Comparison of ENCODE assay signal across 8 cellular contexts in the genomic region with DNA sequence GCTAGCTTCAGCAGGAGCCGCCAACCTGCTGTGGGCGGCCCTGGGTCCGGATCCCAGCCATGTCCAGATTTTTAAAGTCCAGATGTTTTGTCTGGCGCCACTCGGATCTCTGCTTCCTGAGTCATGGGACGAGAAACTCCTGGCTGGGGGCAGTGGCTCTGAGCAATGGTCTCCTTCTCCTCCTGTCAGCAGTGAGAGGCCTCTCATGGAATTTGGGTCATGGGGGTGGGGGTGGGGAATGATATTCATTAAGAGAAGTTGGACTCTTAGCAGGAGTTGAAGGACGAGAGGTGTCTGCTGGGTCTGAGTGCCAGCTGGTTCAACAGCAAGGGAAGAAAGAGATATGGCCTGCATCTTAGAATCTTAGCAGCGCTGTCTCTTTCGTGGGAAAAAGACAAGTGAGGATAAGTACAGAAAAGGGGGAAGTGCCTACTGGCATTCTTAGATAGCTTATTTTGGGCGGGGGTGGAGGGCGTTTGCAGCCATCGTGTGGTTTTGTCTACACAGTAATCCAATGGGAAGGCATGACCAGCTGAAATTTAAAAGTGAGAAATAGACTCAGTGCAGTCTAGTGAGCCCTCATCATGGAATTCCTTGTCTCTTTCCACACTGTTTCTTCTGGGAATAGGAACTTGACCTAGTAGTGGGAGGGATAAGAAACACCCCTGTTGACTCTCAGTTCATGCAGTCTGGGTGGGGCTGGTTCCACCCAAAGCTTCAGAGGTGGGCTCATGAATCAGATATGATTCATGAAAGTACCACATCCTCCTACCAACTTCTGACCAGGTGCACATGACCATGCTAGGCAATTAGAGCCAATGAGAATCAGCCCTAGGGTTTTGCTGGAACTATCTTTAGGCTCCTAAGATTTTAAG.
DNase-seq lines count a peak whose midpoint lies in the region; ATAC-seq and TF ChIP-seq lines count a peak whose summit lies in the region.

No MANE protein-coding gene starts in this region.

- peaks cover 20% of the 10 kb centered on the region for H3K27me3 Mint-ChIP-seq in activated CD4-positive, alpha-beta T cell treated with anti-CD3 and anti-CD28 coated beads for 36 hours
- H3K27me3 Mint-ChIP-seq in endodermal cell (ENCODE audit: insufficient read depth) (no peaks in the 10 kb centered on the region), glutamatergic neuron (ENCODE audit: unreplicated experiment) (peaks cover 2% of the 10 kb centered on the region)

- DNase-seq in activated CD4-positive, alpha-beta T cell treated with anti-CD3 and anti-CD28 coated beads for 36 hours, result peak; percentile 10
- no peak for DNase-seq in activated CD4-positive, alpha-beta T cell treated with anti-CD3 and anti-CD28 coated beads, Interleukin-2, amount 50 U/mL, for 1 hour
- DNase-seq in endodermal cell (peak; percentile 53), foreskin fibroblast (no peak), glutamatergic neuron (no peak), foreskin melanocyte (no peak)
- DNase-seq in stimulated activated naive CD8-positive, alpha-beta T cell treated with anti-CD3 and anti-CD28 coated beads, Interleukin-15, Interleukin-2, amounts not matched to agents 100 U/mL and 50 U/mL, for 24 hours, result no peak

- H3K4me1 Mint-ChIP-seq in activated CD4-positive, alpha-beta T cell treated with anti-CD3 and anti-CD28 coated beads for 36 hours, result no peaks in the 10 kb centered on the region
- H3K4me1 Mint-ChIP-seq in endodermal cell (peaks cover 15% of the 10 kb centered on the region), glutamatergic neuron (ENCODE audit: low read depth, unreplicated experiment) (no peaks in the 10 kb centered on the region)

- intact Hi-C loops in activated CD4-positive, alpha-beta T cell treated with anti-CD3 and anti-CD28 coated beads for 36 hours (cut with DNase I, micrococcal nuclease), result no loop called here

- H3K27ac Mint-ChIP-seq in activated CD4-positive, alpha-beta T cell treated with anti-CD3 and anti-CD28 coated beads for 36 hours, result no peak overlapping the region
- H3K27ac Mint-ChIP-seq in endodermal cell (no peak overlapping the region), glutamatergic neuron (ENCODE audit: unreplicated experiment) (no peak overlapping the region)

- no peak overlapping the region for H3K9ac ChIP-seq in endodermal cell (ENCODE audit: extremely low read depth, low read length, poor library complexity, severe bottlenecking)

- H3K9me3 ChIP-seq in endodermal cell (ENCODE audit: control insufficient read depth, low read length), result no peaks in the 10 kb centered on the region

- POLR2A ChIA-PET in activated CD4-positive, alpha-beta T cell treated with anti-CD3 and anti-CD28 coated beads for 36 hours (lab: Charles Lee), result no interaction called here

- H3K4me1 ChIP-seq in endodermal cell (ENCODE audit: control insufficient read depth, insufficient read depth, low read length), result no peaks in the 10 kb centered on the region

- H3K27ac ChIP-seq in endodermal cell (ENCODE audit: low read depth, low read length), result no peak overlapping the region

- CTCF ChIA-PET in activated CD4-positive, alpha-beta T cell treated with anti-CD3 and anti-CD28 coated beads for 36 hours (lab: Charles Lee), result interaction anchor here (0.6 kb wide), 1 partner anchor 137 kb away, joined by 3 read pairs; no protein-coding TSS in a partner anchor

- no peak for TF ChIP-seq CTCF in endodermal cell (conservative IDR thresholded peaks at IDR 0.05)
- TF ChIP-seq CTCF in foreskin fibroblast (IDR thresholded peaks at IDR 0.05; ENCODE audit: low read depth, low read length), result no peak
- TF ChIP-seq CTCF in glutamatergic neuron (IDR thresholded peaks at IDR 0.05; ENCODE audit: partially characterized antibody, unreplicated experiment), result no peak

- H3K36me3 Mint-ChIP-seq in activated CD4-positive, alpha-beta T cell treated with anti-CD3 and anti-CD28 coated beads for 36 hours (ENCODE audit: low read depth), result no peaks in the 10 kb centered on the region
- H3K36me3 Mint-ChIP-seq in endodermal cell (ENCODE audit: low read depth) (no peaks in the 10 kb centered on the region), glutamatergic neuron (ENCODE audit: unreplicated experiment) (no peaks in the 10 kb centered on the region)

- H3K36me3 ChIP-seq in endodermal cell (ENCODE audit: control insufficient read depth, insufficient read depth, low read length), result no peaks in the 10 kb centered on the region

- H3K9me3 Mint-ChIP-seq in activated CD4-positive, alpha-beta T cell treated with anti-CD3 and anti-CD28 coated beads for 36 hours (ENCODE audit: low read depth), result no peaks in the 10 kb centered on the region
- no peaks in the 10 kb centered on the region for H3K9me3 Mint-ChIP-seq in endodermal cell
- H3K9me3 Mint-ChIP-seq in glutamatergic neuron (ENCODE audit: unreplicated experiment), result no peaks in the 10 kb centered on the region

- WGBS in endodermal cell (ENCODE audit: insufficient coverage in 1 of 2, insufficient read length in 1 of 2), 2 experiments, result 93 to 94% methylated on average over 3 to 12 of the region's 12 CpGs

- H3K27me3 ChIP-seq in endodermal cell (ENCODE audit: control insufficient read depth, insufficient read depth, low read length, poor library complexity, severe bottlenecking), result no peaks in the 10 kb centered on the region

- peak; percentile 51 for ATAC-seq in activated CD4-positive, alpha-beta T cell treated with anti-CD3 and anti-CD28 coated beads for 36 hours
- ATAC-seq in HG03432 (IDR thresholded peaks at IDR 0.05; ENCODE audit: unreplicated experiment), result peak; percentile 74
- ATAC-seq in stimulated activated naive CD8-positive, alpha-beta T cell treated with anti-CD3 and anti-CD28 coated beads, Interleukin-15, Interleukin-2, amounts not matched to agents 100 U/mL and 50 U/mL, for 24 hours, result peak; percentile 83

- no peak overlapping the region for H3K4me3 ChIP-seq in endodermal cell (ENCODE audit: low read length)
- no peak overlapping the region for H3K4me3 ChIP-seq in foreskin fibroblast (ENCODE audit: low read depth in 1 of 2, low read length in 2 of 2)

- H3K4me3 Mint-ChIP-seq in activated CD4-positive, alpha-beta T cell treated with anti-CD3 and anti-CD28 coated beads for 36 hours, result no peak overlapping the region
- H3K4me3 Mint-ChIP-seq in endodermal cell (no peak overlapping the region), glutamatergic neuron (ENCODE audit: unreplicated experiment) (no peak overlapping the region)

Comparison
In these comparisons a context has a peak if more than half of its experiments do, and no peak if none do; other contexts are left out.
1. DNase-seq: peak in activated CD4-positive, alpha-beta T cell treated with anti-CD3 and anti-CD28 coated beads for 36 hours (single experiment) and endodermal cell (single experiment); none in activated CD4-positive, alpha-beta T cell treated with anti-CD3 and anti-CD28 coated beads, Interleukin-2, amount 50 U/mL, for 1 hour (single experiment), stimulated activated naive CD8-positive, alpha-beta T cell treated with anti-CD3 and anti-CD28 coated beads, Interleukin-15, Interleukin-2, amounts not matched to agents 100 U/mL and 50 U/mL, for 24 hours (single experiment), foreskin fibroblast (0 of 2), glutamatergic neuron (single experiment) and foreskin melanocyte (single experiment).
2. Peak in every context shown above with its lines, with median percentiles within 50 percentile points of each other: ATAC-seq.